ENCODE assay signal across 1 cellular context in the genomic region with DNA sequence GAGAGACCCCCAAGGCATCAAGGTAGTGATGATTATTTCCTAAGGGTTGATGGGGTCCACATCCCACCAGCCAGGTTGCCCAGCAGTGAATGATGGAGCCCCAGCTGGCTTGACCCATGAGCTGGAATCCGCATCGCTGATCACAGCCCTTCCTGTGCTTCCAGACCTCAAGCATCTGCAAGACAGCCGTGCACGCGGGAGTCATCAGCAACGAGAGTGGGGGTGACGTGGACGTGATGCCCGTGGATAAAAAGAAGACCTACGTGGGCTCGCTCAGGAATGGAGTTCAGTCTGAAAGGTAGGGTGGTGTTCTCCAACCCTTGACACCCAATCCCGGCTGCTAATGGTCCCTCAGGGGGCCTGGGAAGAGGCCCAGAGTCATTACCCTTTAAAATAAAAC.
TF ChIP-seq lines count a peak whose summit lies in the region.

No MANE protein-coding gene starts in this region.

TF ChIP-seq in IMR-90, 13 proteins besides CTCF, POLR2A, EP300 and RAD21 (continued from another document):
- TF ChIP-seq, protein P1, sequence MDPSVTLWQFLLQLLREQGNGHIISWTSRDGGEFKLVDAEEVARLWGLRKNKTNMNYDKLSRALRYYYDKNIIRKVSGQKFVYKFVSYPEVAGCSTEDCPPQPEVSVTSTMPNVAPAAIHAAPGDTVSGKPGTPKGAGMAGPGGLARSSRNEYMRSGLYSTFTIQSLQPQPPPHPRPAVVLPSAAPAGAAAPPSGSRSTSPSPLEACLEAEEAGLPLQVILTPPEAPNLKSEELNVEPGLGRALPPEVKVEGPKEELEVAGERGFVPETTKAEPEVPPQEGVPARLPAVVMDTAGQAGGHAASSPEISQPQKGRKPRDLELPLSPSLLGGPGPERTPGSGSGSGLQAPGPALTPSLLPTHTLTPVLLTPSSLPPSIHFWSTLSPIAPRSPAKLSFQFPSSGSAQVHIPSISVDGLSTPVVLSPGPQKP (IDR thresholded peaks at IDR 0.05; ENCODE audit: borderline replicate concordance, low read depth, low read length): no peak
- no peak for TF ChIP-seq CEBPB (IDR thresholded peaks at IDR 0.05; ENCODE audit: low read depth, low read length)
- no peak for TF ChIP-seq NFE2L2 (IDR thresholded peaks at IDR 0.05; ENCODE audit: low read depth, low read length)
- TF ChIP-seq SMC3 (IDR thresholded peaks at IDR 0.05; ENCODE audit: low read depth, low read length): no peak
- no peak for TF ChIP-seq BHLHE40 (IDR thresholded peaks at IDR 0.05; ENCODE audit: low read depth, low read length)
- no peak for TF ChIP-seq MXI1 (IDR thresholded peaks at IDR 0.05; ENCODE audit: borderline replicate concordance, low read depth, low read length)
- TF ChIP-seq CHD1 (IDR thresholded peaks at IDR 0.05; ENCODE audit: low read depth, low read length): no peak
